Comparison of ENCODE assay signal across 1 cellular context in genomic region chr2:102185347-102185746, GRCh38.
TF ChIP-seq lines count a peak whose summit lies in the region.

No MANE protein-coding gene starts in this region.

TF ChIP-seq in H1, 55 proteins besides CTCF, POLR2A, EP300 and RAD21 (continued from another document):
- no peak for TF ChIP-seq MAX (IDR thresholded peaks at IDR 0.05)
- no peak for TF ChIP-seq BRCA1 (IDR thresholded peaks at IDR 0.05; ENCODE audit: low read depth, low read length)
- no peak for TF ChIP-seq CEBPB (IDR thresholded peaks at IDR 0.05; ENCODE audit: low read depth, low read length)
- TF ChIP-seq RXRA (IDR thresholded peaks at IDR 0.05; ENCODE audit: insufficient read depth, low read depth, low read length): no peak
- TF ChIP-seq EZH2 (IDR thresholded peaks at IDR 0.05; ENCODE audit: low read depth, low read length, severe bottlenecking): no peak
- no peak for TF ChIP-seq SP4 (IDR thresholded peaks at IDR 0.05; ENCODE audit: low read length)
- TF ChIP-seq RNF2 (IDR thresholded peaks at IDR 0.05; ENCODE audit: borderline replicate concordance, low read depth, low read length, missing control alignments, poor library complexity, severe bottlenecking): no peak
- no peak for TF ChIP-seq YY1 (IDR thresholded peaks at IDR 0.05; ENCODE audit: low read depth, low read length)
- TF ChIP-seq TEAD4 (IDR thresholded peaks at IDR 0.05; ENCODE audit: low read depth, low read length): no peak
- no peak for TF ChIP-seq JUN (IDR thresholded peaks at IDR 0.05; ENCODE audit: low read depth, low read length)
